ENCODE assay signal across 8 cellular contexts in the genomic region with DNA sequence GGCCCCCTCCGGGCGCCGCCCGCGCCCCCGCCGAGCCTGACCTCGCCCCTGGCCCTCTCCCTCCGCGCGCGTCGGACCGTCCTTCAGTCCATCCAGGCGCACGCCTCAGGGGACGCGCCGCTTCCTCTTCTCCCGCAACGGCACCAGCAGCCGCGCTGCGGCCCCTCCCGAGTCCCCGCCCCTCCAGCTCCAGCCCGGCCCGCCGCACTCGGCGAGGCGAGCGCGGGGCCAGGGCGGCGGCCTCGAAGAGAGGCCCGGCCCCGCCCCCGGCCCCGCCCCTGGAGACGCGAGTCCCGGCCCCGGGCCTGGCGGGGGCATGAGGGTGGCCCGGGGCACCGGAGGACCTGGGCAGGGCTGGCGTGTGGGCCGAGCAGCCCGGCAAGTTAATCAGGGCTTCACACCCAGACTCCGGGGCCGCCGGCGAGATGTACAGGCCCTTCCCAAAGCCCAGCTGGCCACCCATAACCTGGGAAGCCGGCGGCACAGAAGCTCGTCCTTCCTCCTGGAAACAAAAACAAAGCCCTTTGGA. TPM values are rescaled to one million over a fixed set of nuclear protein-coding genes. Genes with fewer than 3 reads are reported as not detected.
DNase-seq lines count a peak whose midpoint lies in the region; TF ChIP-seq lines count a peak whose summit lies in the region.

Gene IGSF3, minus strand, starts transcription at position 157 of the 529 bp plus-strand sequence. CDS start 1,407 bp downstream, outside the sequence.

- peaks cover 13 to 46% (median 39%) of the 10 kb centered on the region in 3 donors for H3K27me3 ChIP-seq in skeletal muscle tissue (ENCODE audit: control insufficient read depth in 3 of 3, insufficient read depth in 3 of 3, low read length in 3 of 3)

- no peak within 1 kb of the TSS for H3K27ac ChIP-seq in skeletal muscle tissue (ENCODE audit: low read depth, low read length)

- H3K9me3 ChIP-seq in iPS-18c (ENCODE audit: control insufficient read depth, insufficient read depth, low read length) (no peaks in the 10 kb centered on the region), skeletal muscle tissue (ENCODE audit: control insufficient read depth in 3 of 3, low read length in 3 of 3) (no peaks in the 10 kb centered on the region)

- H3K36me3 ChIP-seq in skeletal muscle tissue (ENCODE audit: control insufficient read depth in 3 of 3, insufficient read depth in 3 of 3, low read length in 3 of 3), result no peaks in the 10 kb centered on the region

- in situ Hi-C loops in astrocyte of the spinal cord (cut with HindIII; ENCODE audit: low sequenced_read_pairs), result no loop called here

- peak; percentile 62 for DNase-seq in SIG-M5 treated with dmso at 0.1 percent for 504 hours (lab: John Stamatoyannopoulos, UW; ENCODE audit: unreplicated experiment)
- no peak for DNase-seq in SIG-M5 (lab: John Stamatoyannopoulos, UW)
- peak; percentile 72 for DNase-seq in M059J (ENCODE audit: low read depth)
- DNase-seq in T-helper 1 cell, result peak in 3 of 5 donors; percentile 15 to 57 (median 26)
- peak; percentile 17 for DNase-seq in astrocyte of the spinal cord (ENCODE audit: low read depth, low spot score)
- DNase-seq in KG1 (lab: John Stamatoyannopoulos, UW), result no peak

- peaks cover 7 to 18% (median 14%) of the 10 kb centered on the region in 3 donors for H3K4me1 ChIP-seq in skeletal muscle tissue (ENCODE audit: control insufficient read depth in 3 of 3, insufficient read depth in 3 of 3, low read length in 3 of 3)

- H3K9ac ChIP-seq in skeletal muscle tissue (ENCODE audit: low read depth in 1 of 3, low read length in 3 of 3), result peak within 1 kb of the TSS; percentile 32 to 64 (median 62)

- TF ChIP-seq CTCF in astrocyte of the spinal cord (IDR thresholded peaks at IDR 0.05; ENCODE audit: low read depth, low read length), result no peak

- H3K4me3 ChIP-seq in astrocyte of the spinal cord (ENCODE audit: low read depth, low read length), result peak within 1 kb of the TSS; percentile 45
- H3K4me3 ChIP-seq in iPS-18c (ENCODE audit: insufficient read depth, low read depth, low read length), result peak within 1 kb of the TSS; percentile 84
- H3K4me3 ChIP-seq in skeletal muscle tissue (ENCODE audit: low read length in 3 of 3), result peak within 1 kb of the TSS; percentile 64 to 78 (median 72)

RNA-seq across cellular contexts. Expression of gene IGSF3, which starts in this region (rescaled TPM):
- total RNA-seq in M059J (2014; rRNA removed; shearing (Covaris generic)), result 12.0 and 24.9 TPM in 2 replicates
- total RNA-seq in skeletal muscle tissue, result 28.7 TPM

Comparison
In these comparisons a context has a peak if more than half of its experiments do, and no peak if none do; other contexts are left out.
1. DNase-seq: peak in SIG-M5 treated with dmso at 0.1 percent for 504 hours (single experiment), M059J (single experiment), T-helper 1 cell (3 of 5) and astrocyte of the spinal cord (single experiment); none in SIG-M5 (single experiment) and KG1 (single experiment).
2. Peak in every context shown above with its lines, with median percentiles within 50 percentile points of each other: H3K4me3 ChIP-seq.